ENCODE assay signal across 20 cellular contexts in genomic region chr19:19140476-19140875, GRCh38. TPM values are rescaled to one million over a fixed set of nuclear protein-coding genes. Genes with fewer than 3 reads are reported as not detected.
DNase-seq lines count a peak whose midpoint lies in the region; ATAC-seq, FAIRE-seq and TF ChIP-seq lines count a peak whose summit lies in the region.
"Had no signal": no experiment of that assay in that cellular context is flagged by ENCODE, and none has a peak within 500 bp of the region (broad histone marks: within the 10 kb centered on the region; RNA-seq: fewer than 3 reads in every experiment).

No MANE protein-coding gene starts in this region.

- no peak overlapping the region for H2AK5ac ChIP-seq in IMR-90 (ENCODE audit: low read depth, low read length)

- H3K9me3 ChIP-seq in IMR-90 (ENCODE audit: control insufficient read depth, insufficient read depth, low read length): no peaks in the 10 kb centered on the region
- no peaks in the 10 kb centered on the region for H3K9me3 ChIP-seq in T-helper 17 cell (ENCODE audit: control insufficient read depth, low read length, poor library complexity, severe bottlenecking)
- H3K9me3 ChIP-seq in small intestine (ENCODE audit: control insufficient read depth, low read depth): no peaks in the 10 kb centered on the region

- TF ChIP-seq CTCF in IMR-90 (conservative IDR thresholded peaks at IDR 0.05; ENCODE audit: low read depth, low read length) (no peak), foreskin fibroblast (IDR thresholded peaks at IDR 0.05; ENCODE audit: low read depth, low read length) (no peak), brain microvascular endothelial cell (IDR thresholded peaks at IDR 0.05; ENCODE audit: low read depth, low read length, missing control alignments) (no peak)

- H3K56ac ChIP-seq in IMR-90 (ENCODE audit: extremely low read depth, insufficient read depth, low read length): no peak overlapping the region

- no peaks in the 10 kb centered on the region for H3K27me3 ChIP-seq in IMR-90 (ENCODE audit: control insufficient read depth, insufficient read depth, low read length)
- H3K27me3 ChIP-seq in small intestine (ENCODE audit: control insufficient read depth in 2 of 2, insufficient read depth in 2 of 2, low read length in 2 of 2): no peaks in the 10 kb centered on the region
- H3K27me3 ChIP-seq in brain microvascular endothelial cell (replicated peaks): no peaks in the 10 kb centered on the region

- H3K4me1 ChIP-seq in IMR-90 (ENCODE audit: control insufficient read depth, insufficient read depth, low read length) (peaks cover 6% of the 10 kb centered on the region; the same call in 1 of the 2 replicates), small intestine (ENCODE audit: control insufficient read depth in 2 of 2, insufficient read depth in 1 of 2, low read depth in 1 of 2, low read length in 1 of 2) (no peaks in the 10 kb centered on the region)

- dilution Hi-C loops in IMR-90 (cut with HindIII; ENCODE audit: low sequenced_read_pairs, unreplicated experiment): no loop called here

- no peaks in the 10 kb centered on the region for H4K20me1 ChIP-seq in IMR-90 (ENCODE audit: insufficient read depth, low read length)

- H2BK15ac ChIP-seq in IMR-90 (ENCODE audit: low read depth, low read length): no peak overlapping the region

- FAIRE-seq in small intestine (lab: Jason Lieb, UNC): no peak
- FAIRE-seq: GM12878, HTR-8/SVneo had no signal

- H3K4me1 Mint-ChIP-seq in T-helper 17 cell: peaks cover 17% of the 10 kb centered on the region

- no peak overlapping the region for H2BK120ac ChIP-seq in IMR-90 (ENCODE audit: low read depth, low read length)

- no peaks in the 10 kb centered on the region for H3K27me3 Mint-ChIP-seq in T-helper 17 cell

- no peak overlapping the region for H2AK9ac ChIP-seq in IMR-90 (replicated peaks; ENCODE audit: low read depth, low read length, poor library complexity)

- no peak overlapping the region for H4K91ac ChIP-seq in IMR-90 (ENCODE audit: insufficient read depth, low read depth, low read length)

- no peak for TF ChIP-seq POLR2A in IMR-90 (IDR thresholded peaks at IDR 0.05; ENCODE audit: low read depth, low read length)

- H3K36me3 Mint-ChIP-seq in T-helper 17 cell (ENCODE audit: low read depth): peaks cover 2% of the 10 kb centered on the region
- H3K36me3 Mint-ChIP-seq: CD14-positive monocyte had no signal

- no peak overlapping the region for H3K14ac ChIP-seq in IMR-90 (replicated peaks; ENCODE audit: low read depth, low read length)

- no peak overlapping the region for H2AFZ ChIP-seq in IMR-90 (replicated peaks; ENCODE audit: low read length, poor library complexity)
- H2AFZ ChIP-seq: PC-9 had no signal

- H3K4me3 Mint-ChIP-seq in T-helper 17 cell: no peak overlapping the region
- H3K4me3 Mint-ChIP-seq: CD14-positive monocyte had no signal

- POLR2A ChIA-PET in IMR-90 (lab: Charles Lee; ENCODE audit: unreplicated experiment): no interaction called here

- ATAC-seq in IMR-90 (ENCODE audit: low read depth) (no peak), T-helper 17 cell (no peak)
- ATAC-seq: GM12878 had no signal

- 40% methylated on average over 1 of the region's 5 CpGs; no CpG with 5 or more reads in 1 of the 2 experiments for WGBS in IMR-90 (ENCODE audit: extremely low coverage in 2 of 2, insufficient read length in 1 of 2), 2 experiments
- WGBS in small intestine, 3 donors: 59 to 74% (median 63%) methylated on average over 5 of the region's 5 CpGs

- H3K23ac ChIP-seq in IMR-90 (ENCODE audit: low read depth, low read length): no peak overlapping the region

- no peak overlapping the region for H4K8ac ChIP-seq in IMR-90 (ENCODE audit: low read depth in 2 of 2, low read length in 2 of 2)

- DNase-seq in ACHN (peak; percentile 58), IMR-90 (peak; percentile 19), T-helper 17 cell (no peak), foreskin fibroblast (peak; percentile 9 to 36), NCI-H345 (lab: John Stamatoyannopoulos, UW) (no peak), SW480 (ENCODE audit: low spot score) (no peak), small intestine (no peak), brain microvascular endothelial cell (no peak)
- DNase-seq: 8988T, H7, NCI-H1417, NCI-H1694 treated with DMSO at 0.1 percent for 48 hours, NCI-H510A, PC-9, RPMI8226, SHP77 had no signal

- peak overlapping the region; percentile 19 for H3K27ac Mint-ChIP-seq in T-helper 17 cell

- no peak overlapping the region for H3K9ac ChIP-seq in IMR-90 (ENCODE audit: low read depth, low read length)
- H3K9ac ChIP-seq: KMS-11 had no signal

- no TSS peak for BruUV-seq in IMR-90 (replicated peaks; lab: Mats Ljungman, UMichigan)

- peaks cover 8 to 14% of the 10 kb centered on the region in 2 experiments; a peak in 3 of 4 replicates for H3K79me1 ChIP-seq in IMR-90 (ENCODE audit: low read depth in 1 of 2, low read length in 2 of 2)

- H3K27ac ChIP-seq in IMR-90 (ENCODE audit: insufficient read depth, low read length): no peak overlapping the region
- no peak overlapping the region for H3K27ac ChIP-seq in small intestine (ENCODE audit: low read depth in 1 of 2, low read length in 1 of 2)
- H3K27ac ChIP-seq in brain microvascular endothelial cell: no peak overlapping the region
- H3K27ac ChIP-seq: KMS-11, PC-9 had no signal

- H3K9me1 ChIP-seq in IMR-90 (ENCODE audit: insufficient read depth, low read length): no peaks in the 10 kb centered on the region

- no peak overlapping the region for H3K4me2 ChIP-seq in IMR-90 (ENCODE audit: low read depth, low read length)
- H3K4me2 ChIP-seq: KMS-11, PC-9 had no signal

- no peak overlapping the region for H2BK20ac ChIP-seq in IMR-90 (ENCODE audit: low read depth, low read length)

- H3K4ac ChIP-seq in IMR-90 (ENCODE audit: low read depth, low read length): no peak overlapping the region

- no peak overlapping the region for H3K4me3 ChIP-seq in IMR-90 (ENCODE audit: insufficient read depth, low read depth, low read length)
- no peak overlapping the region for H3K4me3 ChIP-seq in foreskin fibroblast (ENCODE audit: low read depth in 1 of 2, low read length in 2 of 2)
- no peak overlapping the region for H3K4me3 ChIP-seq in small intestine (ENCODE audit: low read depth in 1 of 2, low read length in 2 of 2)
- H3K4me3 ChIP-seq in brain microvascular endothelial cell (ENCODE audit: low read depth, low read length): no peak overlapping the region
- H3K4me3 ChIP-seq: GM12878, PC-9 had no signal

- H4K5ac ChIP-seq in IMR-90 (ENCODE audit: low read depth, low read length): no peak overlapping the region

- H3K36me3 ChIP-seq in IMR-90 (ENCODE audit: control insufficient read depth, insufficient read depth, low read length) (no peaks in the 10 kb centered on the region), small intestine (ENCODE audit: control insufficient read depth in 2 of 2, insufficient read depth in 2 of 2, low read length in 2 of 2) (no peaks in the 10 kb centered on the region), brain microvascular endothelial cell (replicated peaks) (no peaks in the 10 kb centered on the region)

- no peak overlapping the region for H3K18ac ChIP-seq in IMR-90 (ENCODE audit: low read depth, low read length)

- intact Hi-C loops in IMR-90 (cut with micrococcal nuclease): loop anchor here (10.0 kb wide), 1 partner anchor 184 kb away; the partner anchor contains the start of genes MAU2 and SUGP1

- TF ChIP-seq RAD21 in IMR-90 (IDR thresholded peaks at IDR 0.05; ENCODE audit: low read length): no peak

- CTCF ChIA-PET in IMR-90 (lab: Yijun Ruan, JAX): interaction anchor here (0.9 kb wide), 1 partner anchor 35 kb away, joined by 3 read pairs; no protein-coding TSS in a partner anchor

- no peak overlapping the region for H2BK5ac ChIP-seq in IMR-90 (ENCODE audit: low read depth, low read length, poor library complexity, severe bottlenecking)

- in situ Hi-C loops in ACHN (cut with HindIII; ENCODE audit: low pct_ligation_motif_present, low pct_unique_long_range_greater_than_20kb, low sequenced_read_pairs) (no loop called here), IMR-90 (cut with MboI; ENCODE audit: low sequenced_read_pairs) (no loop called here), brain microvascular endothelial cell (cut with HindIII; ENCODE audit: low pct_ligation_motif_present, low sequenced_read_pairs) (no loop called here)

TF ChIP-seq in IMR-90, 13 proteins besides CTCF, POLR2A, EP300 and RAD21 (continues in another document):
- TF ChIP-seq RCOR1 (IDR thresholded peaks at IDR 0.05; ENCODE audit: insufficient replicate concordance, low read length) (no peak), USF2 (IDR thresholded peaks at IDR 0.05; ENCODE audit: low read depth, low read length) (no peak), FOS (IDR thresholded peaks at IDR 0.05; ENCODE audit: low read depth, low read length) (no peak)

RNA-seq across cellular contexts. Expression of gene TMEM161A, which starts 2.2 kb away (rescaled TPM):
- total RNA-seq in IMR-90 (2012; rRNA removed): 11.1 TPM in 2 replicates
- 34.8 and 45.9 TPM in 2 replicates for polyA plus RNA-seq in IMR-90 (2012; rRNA removed)
- polyA plus RNA-seq in IMR-90 (2012; cell fraction: cytosol; rRNA removed): 28.8 and 49.7 TPM in 2 replicates
- polyA plus RNA-seq in IMR-90 (2012; cell fraction: nucleus; rRNA removed; ENCODE audit: low replicate concordance): 80.2 and 243 TPM in 2 replicates
- total RNA-seq in T-helper 17 cell: 10 to 100 TPM; 13.1 to 13.7 TPM
- polyA plus RNA-seq in small intestine: 10 to 100 TPM in 1 of 3 donors, 1 to 10 TPM in 2; 8.1 to 26.8 (median 9.4) TPM

RNA-seq across cellular contexts. Expression of gene MEF2B, which starts 29.6 kb away (rescaled TPM):
- total RNA-seq in IMR-90 (2012; rRNA removed) (under 0.01 and 0.18 TPM in 2 replicates), T-helper 17 cell (1 to 10 TPM; 1.3 to 3.5 TPM)
- polyA plus RNA-seq in IMR-90 (2012; rRNA removed) (0.80 and 0.94 TPM in 2 replicates), small intestine (1 to 10 TPM; 1.5 to 3.2 (median 2.5) TPM)
- polyA plus RNA-seq in IMR-90 (2012; cell fraction: cytosol; rRNA removed): 0.35 and 0.53 TPM in 2 replicates
- polyA plus RNA-seq in IMR-90 (2012; cell fraction: nucleus; rRNA removed; ENCODE audit: low replicate concordance): 4.8 and 7.4 TPM in 2 replicates

RNA-seq across cellular contexts. Expression of gene BORCS8, which starts 51.5 kb away (rescaled TPM):
- 14.7 and 16.7 TPM in 2 replicates for total RNA-seq in IMR-90 (2012; rRNA removed)
- 33.9 and 40.3 TPM in 2 replicates for polyA plus RNA-seq in IMR-90 (2012; rRNA removed)
- polyA plus RNA-seq in IMR-90 (2012; cell fraction: cytosol; rRNA removed): 20.3 and 38.1 TPM in 2 replicates
- polyA plus RNA-seq in IMR-90 (2012; cell fraction: nucleus; rRNA removed; ENCODE audit: low replicate concordance): 29.8 and 42.9 TPM in 2 replicates
- total RNA-seq in T-helper 17 cell: 10 to 100 TPM; 27.4 to 30.8 TPM
- 10 to 100 TPM; 15.1 to 24.7 (median 21.5) TPM for polyA plus RNA-seq in small intestine

RNA-seq across cellular contexts. Expression of gene RFXANK, which starts 51.6 kb away (rescaled TPM):
- total RNA-seq in IMR-90 (2012; rRNA removed) (61.4 and 68.3 TPM in 2 replicates), T-helper 17 cell (10 to 100 TPM; 61.9 to 69.2 TPM)
- polyA plus RNA-seq in IMR-90 (2012; rRNA removed) (97.8 and 109 TPM in 2 replicates), small intestine (100 to 1,000 TPM in 2 of 3 donors, 10 to 100 TPM in 1; 89.4 to 149 (median 119) TPM)
- 97.2 and 177 TPM in 2 replicates for polyA plus RNA-seq in IMR-90 (2012; cell fraction: cytosol; rRNA removed)
- polyA plus RNA-seq in IMR-90 (2012; cell fraction: nucleus; rRNA removed; ENCODE audit: low replicate concordance): 235 and 419 TPM in 2 replicates

Comparison
In these comparisons a context has a peak if more than half of its experiments do, and no peak if none do; other contexts are left out.
1. DNase-seq: peak in ACHN (single experiment), IMR-90 (single experiment) and foreskin fibroblast (2 of 2); none in T-helper 17 cell (0 of 3), NCI-H345 (single experiment), SW480 (single experiment), small intestine (single experiment) and brain microvascular endothelial cell (single experiment).